In the genomic region with DNA sequence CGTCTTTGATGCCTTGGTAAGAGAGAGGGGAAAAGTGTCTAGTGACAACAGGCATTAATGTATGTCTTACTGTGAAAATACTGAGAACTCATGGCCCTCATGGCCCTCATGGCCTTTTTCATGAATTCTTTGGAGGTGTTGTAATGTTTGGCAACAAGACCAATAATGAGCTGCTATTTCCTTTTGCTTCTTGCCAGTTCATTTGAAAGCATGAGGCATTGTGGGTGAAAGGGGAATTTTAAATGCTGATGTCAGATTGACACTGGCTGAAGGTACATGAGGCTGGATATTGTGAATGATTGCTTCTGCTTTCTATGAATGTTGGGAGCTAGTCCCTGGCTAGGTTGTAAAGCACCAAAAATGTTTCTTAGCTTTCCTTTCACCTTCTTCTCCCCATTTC, we compare ENCODE assay signal across 1 cellular context.
TF ChIP-seq lines count a peak whose summit lies in the region.

No MANE protein-coding gene starts in this region.

TF ChIP-seq in GM12878, 131 proteins besides CTCF, POLR2A, EP300 and RAD21 (continued from another document):
- TF ChIP-seq ZNF592 (IDR thresholded peaks at IDR 0.05), result peak; percentile 72; the same call in 1 of the 2 replicates
- no peak for TF ChIP-seq GATAD2B (conservative IDR thresholded peaks at IDR 0.05; ENCODE audit: low read depth)
- TF ChIP-seq PML (IDR thresholded peaks at IDR 0.05; ENCODE audit: low read length), result no peak
- peak; percentile 77 for TF ChIP-seq PKNOX1 (IDR thresholded peaks at IDR 0.05)
- TF ChIP-seq IKZF1 (conservative IDR thresholded peaks at IDR 0.05), result no peak
- TF ChIP-seq MTA2 (IDR thresholded peaks at IDR 0.05; ENCODE audit: low read depth), result peak; percentile 18; the same call in 1 of the 2 replicates
- TF ChIP-seq IKZF2 (IDR thresholded peaks at IDR 0.05), result peak in 1 of 2 experiments; percentile 34; a peak in 1 of 4 replicates
TF ChIP-seq in GM12878: peak in this region for 6.
